22 cellular contexts compared by ENCODE assay signal in the genomic region with DNA sequence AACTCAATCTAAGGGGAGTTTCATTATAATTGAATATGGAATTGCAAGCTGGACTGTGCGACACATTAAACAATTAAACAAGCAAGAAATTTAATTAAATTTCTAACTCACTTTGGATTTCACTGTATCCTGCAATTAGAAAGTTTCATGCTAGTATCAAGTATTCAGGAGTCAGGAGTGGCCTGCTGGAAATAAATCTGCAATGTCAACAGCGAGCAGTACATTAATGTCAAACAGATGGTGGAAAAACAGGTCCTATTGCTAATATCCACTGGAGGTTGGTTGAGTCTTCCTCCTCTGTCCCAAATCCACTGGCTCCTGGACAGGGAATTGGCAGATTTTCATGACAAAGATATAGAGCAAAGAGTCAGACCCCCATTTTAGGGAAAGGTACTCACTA.
"Had no signal": no experiment of that assay in that cellular context is flagged by ENCODE, and none has a peak within 500 bp of the region (broad histone marks: within the 10 kb centered on the region; RNA-seq: fewer than 3 reads in every experiment).

No MANE protein-coding gene starts in this region.

- H3K4me2 ChIP-seq: neural progenitor cell had no signal

- DNase-seq: activated CD4-positive, alpha-beta memory T cell treated with anti-CD3 and anti-CD28 coated beads, Interleukin-2, amount 10 ng/mL, durations not matched to agents 7 days and 5 days; activated CD4-positive, alpha-beta T cell treated with anti-CD3 and anti-CD28 coated beads, Interleukin-2, amount 10 ng/mL, durations not matched to agents 24 days and 14 days; activated CD4-positive, CD25-positive, alpha-beta regulatory T cell; activated CD8-positive, alpha-beta memory T cell treated with anti-CD3 and anti-CD28 coated beads, Interleukin-2, amount 10 ng/mL, durations not matched to agents 7 days and 5 days; activated effector memory CD4-positive, alpha-beta T cell treated with anti-CD3 and anti-CD28 coated beads, Interleukin-2, amount 50 U/mL, for 16 hours; activated naive CD4-positive, alpha-beta T cell treated with anti-CD3 and anti-CD28 coated beads, Interleukin-2, amount 10 ng/mL, durations not matched to agents 7 days and 5 days; activated T-cell treated with anti-CD3 and anti-CD28 coated beads for 4 hours; anterior cingulate cortex; body of pancreas; cortex of kidney; left ventricle myocardium inferior; naive thymus-derived CD8-positive, alpha-beta T cell; posterior cingulate gyrus; small intestine; stimulated activated naive B cell treated with anti-CD40 and anti-IgM and Interleukin-4, amounts not matched to agents 10 μg/mL and 1 μg/mL and 100 μg/mL, for 72 hours; testis; trophoblast cell had no signal

- FAIRE-seq: small intestine had no signal

- H2AFZ ChIP-seq: neural progenitor cell had no signal

- H3K36me3 ChIP-seq: cardiac muscle cell, left ventricle myocardium inferior, neural progenitor cell, vagina had no signal

- H3K4me3 ChIP-seq: body of pancreas, cardiac muscle cell, left ventricle myocardium inferior, neural progenitor cell, testis, vagina had no signal

- H3K9me3 ChIP-seq: body of pancreas, left ventricle myocardium inferior, testis, vagina had no signal

- H3K4me1 ChIP-seq: body of pancreas, left ventricle myocardium inferior, neural progenitor cell, testis, vagina had no signal

- H3K9ac ChIP-seq: neural progenitor cell had no signal

- ATAC-seq: activated CD8-positive, alpha-beta memory T cell treated with anti-CD3 and anti-CD28 coated beads, Interleukin-2, amount 10 ng/mL, durations not matched to agents 7 days and 5 days; body of pancreas; naive thymus-derived CD8-positive, alpha-beta T cell; sciatic nerve; stimulated activated naive B cell treated with anti-CD40 and anti-IgM and Interleukin-4, amounts not matched to agents 10 μg/mL and 1 μg/mL and 100 μg/mL, for 72 hours had no signal

- H3K27me3 ChIP-seq: body of pancreas, cardiac muscle cell, neural progenitor cell, testis, vagina had no signal

- H3K27ac ChIP-seq: body of pancreas, cardiac muscle cell, epithelial cell of prostate, left ventricle myocardium inferior, neural progenitor cell, testis, vagina had no signal
